3 cellular contexts compared by ENCODE assay signal in the genomic region with DNA sequence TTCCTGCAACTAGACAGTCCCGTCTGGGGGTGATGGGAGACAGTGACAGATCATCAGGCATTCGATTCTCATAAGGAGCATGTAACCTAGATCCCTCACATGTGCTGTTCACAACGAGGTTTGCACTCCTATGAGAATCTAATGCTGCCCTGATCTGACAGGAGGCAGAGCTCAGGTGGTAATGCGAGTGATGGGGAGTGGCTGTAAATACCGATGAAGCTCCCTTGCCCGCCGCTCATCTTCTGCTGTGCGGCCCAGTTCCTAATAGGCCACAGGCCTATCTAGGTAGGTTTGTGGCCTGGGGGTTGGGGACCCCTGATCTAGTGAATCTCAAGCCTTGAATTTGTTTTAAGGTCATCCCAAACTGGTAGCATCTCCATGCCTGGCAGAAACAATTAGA. TPM values are rescaled to one million over a fixed set of nuclear protein-coding genes. Genes with fewer than 3 reads are reported as not detected.
"Had no signal": no experiment of that assay in that cellular context is flagged by ENCODE, and none has a peak within 500 bp of the region (broad histone marks: within the 10 kb centered on the region; RNA-seq: fewer than 3 reads in every experiment).

No MANE protein-coding gene starts in this region.

- DNase-seq: GDM1, GF-D8 had no signal

- H3K4me3 ChIP-seq: GM12878 had no signal

RNA-seq across cellular contexts. Expression of a gene that starts 27.3 kb away (rescaled TPM):
- total RNA-seq: GM12878 had no signal
